ENCODE assay signal across 2 cellular contexts in the genomic region with DNA sequence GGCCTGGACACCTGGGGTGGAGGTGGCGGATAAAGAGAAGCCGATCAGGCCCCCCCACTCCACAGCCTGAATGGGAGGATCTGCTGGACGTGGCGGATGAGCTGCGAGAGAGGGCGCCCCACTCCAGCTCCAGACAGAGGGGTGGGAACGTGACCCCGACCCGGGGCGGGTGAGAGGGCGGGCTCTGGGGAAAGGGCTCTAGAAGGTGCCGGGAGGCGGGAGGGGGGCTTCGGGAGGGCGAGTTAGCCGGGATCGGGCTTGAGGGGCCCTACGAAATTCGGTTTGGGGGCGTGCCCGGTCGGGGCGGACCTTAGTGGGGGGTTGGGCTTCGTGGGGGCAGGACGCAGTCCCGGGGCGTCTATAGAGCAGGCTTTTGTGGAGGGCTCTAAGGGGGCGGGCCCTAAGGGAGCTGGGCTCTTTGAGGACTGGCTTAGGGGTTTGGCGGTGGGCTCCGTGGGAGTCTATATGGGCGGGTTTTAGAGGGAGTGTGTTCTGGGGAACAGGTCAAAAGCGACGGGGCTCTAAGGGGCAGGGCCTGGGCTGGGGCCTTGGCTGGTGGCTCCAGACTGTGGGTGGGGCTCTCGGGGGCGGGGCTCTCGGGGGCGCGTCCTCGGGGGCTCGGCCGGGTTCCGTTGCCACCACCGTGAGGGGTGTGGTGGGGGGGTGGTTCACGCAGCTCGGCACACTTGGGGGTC.
A peak's percentile ranks its signal among the peaks of the same experiment; 100 is the strongest.
TF ChIP-seq lines count a peak whose summit lies in the region.

No MANE protein-coding gene starts in this region.

TF ChIP-seq in K562, 482 proteins besides CTCF, POLR2A, EP300 and RAD21 (continues in another document):
- TF ChIP-seq, protein P1, sequence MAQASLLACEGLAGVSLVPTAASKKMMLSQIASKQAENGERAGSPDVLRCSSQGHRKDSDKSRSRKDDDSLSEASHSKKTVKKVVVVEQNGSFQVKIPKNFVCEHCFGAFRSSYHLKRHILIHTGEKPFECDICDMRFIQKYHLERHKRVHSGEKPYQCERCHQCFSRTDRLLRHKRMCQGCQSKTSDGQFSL (CRISPR knock-in tag; IDR thresholded peaks at IDR 0.05), result peak; percentile 98
- TF ChIP-seq, protein P1 (tag; IDR thresholded peaks at IDR 0.05), result peak in 1 of 2 experiments; percentile 94; a peak in 2 of 4 replicates
- no peak for TF ChIP-seq ZNF174 (CRISPR knock-in tag; IDR thresholded peaks at IDR 0.05)
- TF ChIP-seq, protein P2, sequence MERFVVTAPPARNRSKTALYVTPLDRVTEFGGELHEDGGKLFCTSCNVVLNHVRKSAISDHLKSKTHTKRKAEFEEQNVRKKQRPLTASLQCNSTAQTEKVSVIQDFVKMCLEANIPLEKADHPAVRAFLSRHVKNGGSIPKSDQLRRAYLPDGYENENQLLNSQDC (CRISPR knock-in tag; IDR thresholded peaks at IDR 0.05), result no peak
- no peak for TF ChIP-seq RBM34 (IDR thresholded peaks at IDR 0.05; ENCODE audit: borderline replicate concordance, insufficient read depth, low read length)
- TF ChIP-seq CXXC5 (CRISPR knock-in tag; IDR thresholded peaks at IDR 0.05), result peak; percentile 30; the same call in 1 of the 2 replicates
- peak; percentile 18; the same call in 1 of the 2 replicates for TF ChIP-seq LEF1 (IDR thresholded peaks at IDR 0.05)
- TF ChIP-seq MXI1 (IDR thresholded peaks at IDR 0.05; ENCODE audit: low read depth, low read length), result no peak
- no peak for TF ChIP-seq FOXP1 (CRISPR knock-in tag; IDR thresholded peaks at IDR 0.05)
- no peak for TF ChIP-seq ZNF644 (tag; IDR thresholded peaks at IDR 0.05; ENCODE audit: low read depth)
- TF ChIP-seq NCOA6 (IDR thresholded peaks at IDR 0.05), result no peak
- TF ChIP-seq E2F3 (CRISPR knock-in tag; IDR thresholded peaks at IDR 0.05), result no peak
- peak; percentile 77 for TF ChIP-seq SP1 (CRISPR knock-in tag; IDR thresholded peaks at IDR 0.05)
- TF ChIP-seq, protein P3, sequence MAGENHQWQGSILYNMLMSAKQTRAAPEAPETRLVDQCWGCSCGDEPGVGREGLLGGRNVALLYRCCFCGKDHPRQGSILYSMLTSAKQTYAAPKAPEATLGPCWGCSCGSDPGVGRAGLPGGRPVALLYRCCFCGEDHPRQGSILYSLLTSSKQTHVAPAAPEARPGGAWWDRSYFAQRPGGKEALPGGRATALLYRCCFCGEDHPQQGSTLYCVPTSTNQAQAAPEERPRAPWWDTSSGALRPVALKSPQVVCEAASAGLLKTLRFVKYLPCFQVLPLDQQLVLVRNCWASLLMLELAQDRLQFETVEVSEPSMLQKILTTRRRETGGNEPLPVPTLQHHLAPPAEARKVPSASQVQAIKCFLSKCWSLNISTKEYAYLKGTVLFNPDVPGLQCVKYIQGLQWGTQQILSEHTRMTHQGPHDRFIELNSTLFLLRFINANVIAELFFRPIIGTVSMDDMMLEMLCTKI (IDR thresholded peaks at IDR 0.05; ENCODE audit: partially characterized antibody), result no peak
- TF ChIP-seq SP2 (IDR thresholded peaks at IDR 0.05; ENCODE audit: extremely low read depth, low read depth, low read length, poor library complexity, severe bottlenecking), result no peak
- TF ChIP-seq ZNF785 (CRISPR knock-in tag; IDR thresholded peaks at IDR 0.05), result no peak
- TF ChIP-seq, protein P4, sequence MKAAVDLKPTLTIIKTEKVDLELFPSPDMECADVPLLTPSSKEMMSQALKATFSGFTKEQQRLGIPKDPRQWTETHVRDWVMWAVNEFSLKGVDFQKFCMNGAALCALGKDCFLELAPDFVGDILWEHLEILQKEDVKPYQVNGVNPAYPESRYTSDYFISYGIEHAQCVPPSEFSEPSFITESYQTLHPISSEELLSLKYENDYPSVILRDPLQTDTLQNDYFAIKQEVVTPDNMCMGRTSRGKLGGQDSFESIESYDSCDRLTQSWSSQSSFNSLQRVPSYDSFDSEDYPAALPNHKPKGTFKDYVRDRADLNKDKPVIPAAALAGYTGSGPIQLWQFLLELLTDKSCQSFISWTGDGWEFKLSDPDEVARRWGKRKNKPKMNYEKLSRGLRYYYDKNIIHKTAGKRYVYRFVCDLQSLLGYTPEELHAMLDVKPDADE (conservative IDR thresholded peaks at IDR 0.05; ENCODE audit: control insufficient read depth, low read depth, low read length), result no peak
- TF ChIP-seq HNRNPH1 (optimal IDR thresholded peaks at IDR 0.05; ENCODE audit: low read depth, low read length), result no peak
- TF ChIP-seq OTX1 (CRISPR knock-in tag; IDR thresholded peaks at IDR 0.05), result no peak
- TF ChIP-seq, protein P5, sequence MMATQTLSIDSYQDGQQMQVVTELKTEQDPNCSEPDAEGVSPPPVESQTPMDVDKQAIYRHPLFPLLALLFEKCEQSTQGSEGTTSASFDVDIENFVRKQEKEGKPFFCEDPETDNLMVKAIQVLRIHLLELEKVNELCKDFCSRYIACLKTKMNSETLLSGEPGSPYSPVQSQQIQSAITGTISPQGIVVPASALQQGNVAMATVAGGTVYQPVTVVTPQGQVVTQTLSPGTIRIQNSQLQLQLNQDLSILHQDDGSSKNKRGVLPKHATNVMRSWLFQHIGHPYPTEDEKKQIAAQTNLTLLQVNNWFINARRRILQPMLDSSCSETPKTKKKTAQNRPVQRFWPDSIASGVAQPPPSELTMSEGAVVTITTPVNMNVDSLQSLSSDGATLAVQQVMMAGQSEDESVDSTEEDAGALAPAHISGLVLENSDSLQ (IDR thresholded peaks at IDR 0.05), result no peak
- peak; percentile 80; the same call in 1 of the 2 replicates for TF ChIP-seq BHLHE40 (IDR thresholded peaks at IDR 0.05; ENCODE audit: low read length)
- TF ChIP-seq NFIC (IDR thresholded peaks at IDR 0.05), result peak; percentile 46
- no peak for TF ChIP-seq RFX1 (IDR thresholded peaks at IDR 0.05)
- no peak for TF ChIP-seq DPF2 (IDR thresholded peaks at IDR 0.05)
- no peak for TF ChIP-seq L3MBTL2 (IDR thresholded peaks at IDR 0.05)
- TF ChIP-seq, protein P6, sequence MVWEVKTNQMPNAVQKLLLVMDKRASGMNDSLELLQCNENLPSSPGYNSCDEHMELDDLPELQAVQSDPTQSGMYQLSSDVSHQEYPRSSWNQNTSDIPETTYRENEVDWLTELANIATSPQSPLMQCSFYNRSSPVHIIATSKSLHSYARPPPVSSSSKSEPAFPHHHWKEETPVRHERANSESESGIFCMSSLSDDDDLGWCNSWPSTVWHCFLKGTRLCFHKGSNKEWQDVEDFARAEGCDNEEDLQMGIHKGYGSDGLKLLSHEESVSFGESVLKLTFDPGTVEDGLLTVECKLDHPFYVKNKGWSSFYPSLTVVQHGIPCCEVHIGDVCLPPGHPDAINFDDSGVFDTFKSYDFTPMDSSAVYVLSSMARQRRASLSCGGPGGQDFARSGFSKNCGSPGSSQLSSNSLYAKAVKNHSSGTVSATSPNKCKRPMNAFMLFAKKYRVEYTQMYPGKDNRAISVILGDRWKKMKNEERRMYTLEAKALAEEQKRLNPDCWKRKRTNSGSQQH (CRISPR knock-in tag; IDR thresholded peaks at IDR 0.05), result no peak
- no peak for TF ChIP-seq SREBF1 (IDR thresholded peaks at IDR 0.05; ENCODE audit: borderline replicate concordance, low read depth, low read length)
- TF ChIP-seq KDM5B (IDR thresholded peaks at IDR 0.05; ENCODE audit: insufficient replicate concordance, low read depth, low read length), result peak; percentile 53

TF ChIP-seq in HepG2, 621 proteins besides CTCF, POLR2A, EP300 and RAD21 (continues in another document):
- TF ChIP-seq CC2D1A (CRISPR knock-in tag; IDR thresholded peaks at IDR 0.05) (no peak), ZNF326 (CRISPR knock-in tag; IDR thresholded peaks at IDR 0.05; ENCODE audit: borderline replicate concordance) (no peak), ZNF777 (CRISPR knock-in tag; IDR thresholded peaks at IDR 0.05) (peak; percentile 35), ZNF549 (CRISPR knock-in tag; IDR thresholded peaks at IDR 0.05) (no peak), ZFX (CRISPR knock-in tag; IDR thresholded peaks at IDR 0.05; ENCODE audit: low read depth) (0 out of 2 replicates have a peak, but pooled peaks have one; percentile 14), ZNF256 (CRISPR knock-in tag; conservative IDR thresholded peaks at IDR 0.05) (no peak), NR2F2 (IDR thresholded peaks at IDR 0.05; ENCODE audit: borderline replicate concordance, low read depth) (0 out of 2 replicates have a peak, but pooled peaks have one; percentile 37), FOXK2 (IDR thresholded peaks at IDR 0.05) (no peak), STAG1 (CRISPR knock-in tag; IDR thresholded peaks at IDR 0.05) (peak; percentile 46), ZNF605 (CRISPR knock-in tag; IDR thresholded peaks at IDR 0.05) (0 out of 2 replicates have a peak, but pooled peaks have one; percentile 22), SRY (CRISPR knock-in tag; IDR thresholded peaks at IDR 0.05) (no peak)
- TF ChIP-seq, protein P7, sequence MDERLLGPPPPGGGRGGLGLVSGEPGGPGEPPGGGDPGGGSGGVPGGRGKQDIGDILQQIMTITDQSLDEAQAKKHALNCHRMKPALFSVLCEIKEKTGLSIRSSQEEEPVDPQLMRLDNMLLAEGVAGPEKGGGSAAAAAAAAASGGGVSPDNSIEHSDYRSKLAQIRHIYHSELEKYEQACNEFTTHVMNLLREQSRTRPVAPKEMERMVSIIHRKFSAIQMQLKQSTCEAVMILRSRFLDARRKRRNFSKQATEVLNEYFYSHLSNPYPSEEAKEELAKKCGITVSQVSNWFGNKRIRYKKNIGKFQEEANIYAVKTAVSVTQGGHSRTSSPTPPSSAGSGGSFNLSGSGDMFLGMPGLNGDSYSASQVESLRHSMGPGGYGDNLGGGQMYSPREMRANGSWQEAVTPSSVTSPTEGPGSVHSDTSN (CRISPR knock-in tag; IDR thresholded peaks at IDR 0.05), result no peak
- TF ChIP-seq, protein P8, sequence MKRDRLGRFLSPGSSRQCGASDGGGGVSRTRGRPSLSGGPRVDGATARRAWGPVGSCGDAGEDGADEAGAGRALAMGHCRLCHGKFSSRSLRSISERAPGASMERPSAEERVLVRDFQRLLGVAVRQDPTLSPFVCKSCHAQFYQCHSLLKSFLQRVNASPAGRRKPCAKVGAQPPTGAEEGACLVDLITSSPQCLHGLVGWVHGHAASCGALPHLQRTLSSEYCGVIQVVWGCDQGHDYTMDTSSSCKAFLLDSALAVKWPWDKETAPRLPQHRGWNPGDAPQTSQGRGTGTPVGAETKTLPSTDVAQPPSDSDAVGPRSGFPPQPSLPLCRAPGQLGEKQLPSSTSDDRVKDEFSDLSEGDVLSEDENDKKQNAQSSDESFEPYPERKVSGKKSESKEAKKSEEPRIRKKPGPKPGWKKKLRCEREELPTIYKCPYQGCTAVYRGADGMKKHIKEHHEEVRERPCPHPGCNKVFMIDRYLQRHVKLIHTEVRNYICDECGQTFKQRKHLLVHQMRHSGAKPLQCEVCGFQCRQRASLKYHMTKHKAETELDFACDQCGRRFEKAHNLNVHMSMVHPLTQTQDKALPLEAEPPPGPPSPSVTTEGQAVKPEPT (CRISPR knock-in tag; IDR thresholded peaks at IDR 0.05; ENCODE audit: low read depth), result no peak
- TF ChIP-seq, protein P9, sequence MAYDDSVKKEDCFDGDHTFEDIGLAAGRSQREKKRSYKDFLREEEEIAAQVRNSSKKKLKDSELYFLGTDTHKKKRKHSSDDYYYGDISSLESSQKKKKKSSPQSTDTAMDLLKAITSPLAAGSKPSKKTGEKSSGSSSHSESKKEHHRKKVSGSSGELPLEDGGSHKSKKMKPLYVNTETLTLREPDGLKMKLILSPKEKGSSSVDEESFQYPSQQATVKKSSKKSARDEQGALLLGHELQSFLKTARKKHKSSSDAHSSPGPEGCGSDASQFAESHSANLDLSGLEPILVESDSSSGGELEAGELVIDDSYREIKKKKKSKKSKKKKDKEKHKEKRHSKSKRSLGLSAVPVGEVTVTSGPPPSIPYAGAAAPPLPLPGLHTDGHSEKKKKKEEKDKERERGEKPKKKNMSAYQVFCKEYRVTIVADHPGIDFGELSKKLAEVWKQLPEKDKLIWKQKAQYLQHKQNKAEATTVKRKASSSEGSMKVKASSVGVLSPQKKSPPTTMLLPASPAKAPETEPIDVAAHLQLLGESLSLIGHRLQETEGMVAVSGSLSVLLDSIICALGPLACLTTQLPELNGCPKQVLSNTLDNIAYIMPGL (CRISPR knock-in tag; IDR thresholded peaks at IDR 0.05; ENCODE audit: borderline replicate concordance in 1 of 2, low read depth in 1 of 2), result peak; percentile 48 to 69; a peak in 3 of 4 replicates
- TF ChIP-seq, protein P1 (CRISPR knock-in tag; IDR thresholded peaks at IDR 0.05), result peak; percentile 90
- TF ChIP-seq, protein P10, sequence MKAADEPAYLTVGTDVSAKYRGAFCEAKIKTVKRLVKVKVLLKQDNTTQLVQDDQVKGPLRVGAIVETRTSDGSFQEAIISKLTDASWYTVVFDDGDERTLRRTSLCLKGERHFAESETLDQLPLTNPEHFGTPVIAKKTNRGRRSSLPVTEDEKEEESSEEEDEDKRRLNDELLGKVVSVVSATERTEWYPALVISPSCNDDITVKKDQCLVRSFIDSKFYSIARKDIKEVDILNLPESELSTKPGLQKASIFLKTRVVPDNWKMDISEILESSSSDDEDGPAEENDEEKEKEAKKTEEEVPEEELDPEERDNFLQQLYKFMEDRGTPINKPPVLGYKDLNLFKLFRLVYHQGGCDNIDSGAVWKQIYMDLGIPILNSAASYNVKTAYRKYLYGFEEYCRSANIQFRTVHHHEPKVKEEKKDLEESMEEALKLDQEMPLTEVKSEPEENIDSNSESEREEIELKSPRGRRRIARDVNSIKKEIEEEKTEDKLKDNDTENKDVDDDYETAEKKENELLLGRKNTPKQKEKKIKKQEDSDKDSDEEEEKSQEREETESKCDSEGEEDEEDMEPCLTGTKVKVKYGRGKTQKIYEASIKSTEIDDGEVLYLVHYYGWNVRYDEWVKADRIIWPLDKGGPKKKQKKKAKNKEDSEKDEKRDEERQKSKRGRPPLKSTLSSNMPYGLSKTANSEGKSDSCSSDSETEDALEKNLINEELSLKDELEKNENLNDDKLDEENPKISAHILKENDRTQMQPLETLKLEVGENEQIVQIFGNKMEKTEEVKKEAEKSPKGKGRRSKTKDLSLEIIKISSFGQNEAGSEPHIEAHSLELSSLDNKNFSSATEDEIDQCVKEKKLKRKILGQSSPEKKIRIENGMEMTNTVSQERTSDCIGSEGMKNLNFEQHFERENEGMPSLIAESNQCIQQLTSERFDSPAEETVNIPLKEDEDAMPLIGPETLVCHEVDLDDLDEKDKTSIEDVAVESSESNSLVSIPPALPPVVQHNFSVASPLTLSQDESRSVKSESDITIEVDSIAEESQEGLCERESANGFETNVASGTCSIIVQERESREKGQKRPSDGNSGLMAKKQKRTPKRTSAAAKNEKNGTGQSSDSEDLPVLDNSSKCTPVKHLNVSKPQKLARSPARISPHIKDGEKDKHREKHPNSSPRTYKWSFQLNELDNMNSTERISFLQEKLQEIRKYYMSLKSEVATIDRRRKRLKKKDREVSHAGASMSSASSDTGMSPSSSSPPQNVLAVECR (CRISPR knock-in tag; IDR thresholded peaks at IDR 0.05; ENCODE audit: borderline replicate concordance), result peak; percentile 40; the same call in 1 of the 2 replicates
- TF ChIP-seq, protein P11, sequence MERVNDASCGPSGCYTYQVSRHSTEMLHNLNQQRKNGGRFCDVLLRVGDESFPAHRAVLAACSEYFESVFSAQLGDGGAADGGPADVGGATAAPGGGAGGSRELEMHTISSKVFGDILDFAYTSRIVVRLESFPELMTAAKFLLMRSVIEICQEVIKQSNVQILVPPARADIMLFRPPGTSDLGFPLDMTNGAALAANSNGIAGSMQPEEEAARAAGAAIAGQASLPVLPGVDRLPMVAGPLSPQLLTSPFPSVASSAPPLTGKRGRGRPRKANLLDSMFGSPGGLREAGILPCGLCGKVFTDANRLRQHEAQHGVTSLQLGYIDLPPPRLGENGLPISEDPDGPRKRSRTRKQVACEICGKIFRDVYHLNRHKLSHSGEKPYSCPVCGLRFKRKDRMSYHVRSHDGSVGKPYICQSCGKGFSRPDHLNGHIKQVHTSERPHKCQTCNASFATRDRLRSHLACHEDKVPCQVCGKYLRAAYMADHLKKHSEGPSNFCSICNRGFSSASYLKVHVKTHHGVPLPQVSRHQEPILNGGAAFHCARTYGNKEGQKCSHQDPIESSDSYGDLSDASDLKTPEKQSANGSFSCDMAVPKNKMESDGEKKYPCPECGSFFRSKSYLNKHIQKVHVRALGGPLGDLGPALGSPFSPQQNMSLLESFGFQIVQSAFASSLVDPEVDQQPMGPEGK (CRISPR knock-in tag; IDR thresholded peaks at IDR 0.05), result peak; percentile 40; the same call in 1 of the 2 replicates
